In the genomic region with DNA sequence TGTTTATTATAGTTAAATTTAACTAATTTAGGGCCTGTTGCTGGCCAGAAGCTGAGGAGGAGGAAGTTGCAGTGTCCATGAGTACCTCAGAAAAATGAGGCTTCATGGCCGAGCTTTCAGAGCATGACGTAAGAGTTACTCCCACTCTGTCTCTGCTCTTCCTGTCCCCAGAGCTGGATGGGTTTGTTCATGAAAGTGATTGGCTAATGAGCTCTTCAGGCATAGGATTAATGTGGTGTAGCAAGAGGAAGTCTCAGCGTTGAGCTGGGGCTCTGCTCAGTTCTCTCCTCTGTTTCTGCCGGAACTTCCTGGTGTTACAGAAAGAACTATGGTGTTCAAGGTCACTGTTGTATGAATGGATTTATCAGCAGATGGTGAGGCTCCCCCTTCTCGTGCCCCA, we compare ENCODE assay signal across 8 cellular contexts.
DNase-seq lines count a peak whose midpoint lies in the region; ATAC-seq and TF ChIP-seq lines count a peak whose summit lies in the region.

No MANE protein-coding gene starts in this region.

- WGBS in transverse colon (ENCODE audit: low coverage in 1 of 2), 2 donors, result 50 to 83% methylated on average over 2 to 5 of the region's 5 CpGs

- TF ChIP-seq EP300 in transverse colon (IDR thresholded peaks at IDR 0.05; ENCODE audit: low read depth), result no peak

- H3K4me1 Mint-ChIP-seq in WTC11, result peaks cover 40% of the 10 kb centered on the region

- H3K4me3 ChIP-seq in transverse colon (no peak overlapping the region), colonic mucosa (no peak overlapping the region)

- ATAC-seq in WTC11 (peak; percentile 14; the same call in 1 of the 2 replicates), HG02870 (IDR thresholded peaks at IDR 0.05; ENCODE audit: unreplicated experiment) (no peak)

- TF ChIP-seq POLR2A in transverse colon (IDR thresholded peaks at IDR 0.05), result no peak

- H3K27ac Mint-ChIP-seq in WTC11, result no peak overlapping the region; the same call in 1 of the 2 replicates

- intact Hi-C loops in transverse colon (cut with DNase I; ENCODE audit: low total_unique reads) (no loop called here), colonic mucosa (cut with DNase I) (no loop called here)

- no peaks in the 10 kb centered on the region for H3K27me3 Mint-ChIP-seq in WTC11 (ENCODE audit: low read depth)

- H3K27me3 ChIP-seq in transverse colon, result no peaks in the 10 kb centered on the region
- H3K27me3 ChIP-seq in colonic mucosa, result no peaks in the 10 kb centered on the region

- peaks cover 4% of the 10 kb centered on the region; the same call in 1 of the 2 replicates for H3K9me3 Mint-ChIP-seq in WTC11

- no peaks in the 10 kb centered on the region for H3K36me3 Mint-ChIP-seq in WTC11

- H3K4me1 ChIP-seq in transverse colon (peaks cover 0 to 23% (median 10%) of the 10 kb centered on the region in 4 donors), colonic mucosa (no peaks in the 10 kb centered on the region)

- POLR2A ChIA-PET in WTC11 (lab: Charles Lee), result no interaction called here

- peak; percentile 98 for DNase-seq in GF-D8 (lab: John Stamatoyannopoulos, UW)
- peak; percentile 10 for DNase-seq in HPDE6-E6E7 (ENCODE audit: extremely low spot score)
- no peak for DNase-seq in WTC11 (ENCODE audit: low spot score)
- DNase-seq in kidney glomerular epithelial cell (lab: John Stamatoyannopoulos, UW), result peak; percentile 37
- no peak for DNase-seq in transverse colon
- DNase-seq in colonic mucosa, result no peak
- DNase-seq in NCI-H1048 (lab: John Stamatoyannopoulos, UW), result no peak

- H3K9me3 ChIP-seq in transverse colon (no peaks in the 10 kb centered on the region), colonic mucosa (no peaks in the 10 kb centered on the region)

- no peak for TF ChIP-seq CTCF in WTC11 (IDR thresholded peaks at IDR 0.05)
- no peak for TF ChIP-seq CTCF in transverse colon (IDR thresholded peaks at IDR 0.05)
- no peak for TF ChIP-seq CTCF in colonic mucosa (IDR thresholded peaks at IDR 0.05)

- in situ Hi-C loops in transverse colon (cut with MboI; ENCODE audit: low pct_ligation_motif_present in 1 of 4, low pct_unique_long_range_greater_than_20kb in 1 of 4, low sequenced_read_pairs in 3 of 4), result no loop called here

- H3K27ac ChIP-seq in transverse colon (peak overlapping the region in 3 of 4 donors; percentile 23 to 59 (median 24)), colonic mucosa (no peak overlapping the region)

- no peak overlapping the region for H3K4me3 Mint-ChIP-seq in WTC11

- no peaks in the 10 kb centered on the region for H3K36me3 ChIP-seq in transverse colon
- H3K36me3 ChIP-seq in colonic mucosa, result no peaks in the 10 kb centered on the region

- CTCF ChIA-PET in WTC11 (lab: Charles Lee), result interaction anchor here (0.7 to 3.9 kb wide), 3 partner anchors 161 to 336 kb away, joined by 4 to 29 read pairs (median 4); partner anchors contain the start of gene NRN1

- H3K9ac ChIP-seq in colonic mucosa (ENCODE audit: low read depth in 2 of 2, low read length in 2 of 2), result no peak overlapping the region

TF ChIP-seq in WTC11, 78 proteins besides CTCF, POLR2A, EP300 and RAD21:
- TF ChIP-seq, protein P1, sequence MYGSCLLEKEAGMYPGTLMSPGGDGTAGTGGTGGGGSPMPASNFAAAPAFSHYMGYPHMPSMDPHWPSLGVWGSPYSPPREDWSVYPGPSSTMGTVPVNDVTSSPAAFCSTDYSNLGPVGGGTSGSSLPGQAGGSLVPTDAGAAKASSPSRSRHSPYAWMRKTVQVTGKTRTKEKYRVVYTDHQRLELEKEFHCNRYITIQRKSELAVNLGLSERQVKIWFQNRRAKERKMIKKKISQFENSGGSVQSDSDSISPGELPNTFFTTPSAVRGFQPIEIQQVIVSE (CRISPR knock-in tag; IDR thresholded peaks at IDR 0.05; ENCODE audit: borderline replicate concordance), result no peak
- no peak for TF ChIP-seq NR2C2 (CRISPR knock-in tag; IDR thresholded peaks at IDR 0.05)

Comparison
In these comparisons a context has a peak if more than half of its experiments do, and no peak if none do; other contexts are left out.
1. DNase-seq: peak in GF-D8 (single experiment), HPDE6-E6E7 (single experiment) and kidney glomerular epithelial cell (single experiment); none in WTC11 (single experiment), transverse colon (single experiment), colonic mucosa (single experiment) and NCI-H1048 (single experiment).